Comparison of ENCODE assay signal across 11 cellular contexts in the genomic region with DNA sequence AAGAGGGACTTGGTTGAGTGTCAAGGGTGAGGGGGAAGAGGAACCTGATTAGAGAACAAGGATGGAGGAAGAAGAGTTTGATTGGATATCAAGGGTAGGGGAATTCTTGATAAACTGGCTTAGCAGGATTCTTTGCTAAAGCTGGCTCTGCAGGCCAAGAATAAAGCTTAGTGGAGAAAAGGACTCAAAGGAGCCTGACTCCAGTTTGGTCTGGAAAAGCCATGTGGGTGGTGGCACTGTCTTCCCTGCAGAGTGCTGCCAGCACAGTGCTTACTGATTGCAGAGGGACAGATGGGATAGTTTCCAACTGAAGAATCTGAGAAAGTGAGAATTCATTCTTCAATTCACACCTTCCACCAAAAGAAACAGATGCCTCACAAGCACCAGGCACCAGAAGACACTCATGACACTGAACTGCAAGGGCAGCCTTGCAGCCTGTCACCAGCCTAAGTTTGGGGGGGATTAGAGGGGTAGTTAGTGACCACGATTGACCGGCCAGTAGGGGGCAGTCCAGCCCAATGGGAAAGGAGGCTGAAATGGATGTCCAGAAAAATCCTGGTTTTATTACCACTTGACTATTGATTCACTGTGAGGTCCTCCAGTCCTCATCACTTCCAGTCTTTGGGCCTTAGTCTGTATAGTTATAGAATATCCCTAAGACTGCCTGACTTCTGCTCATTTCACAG.
DNase-seq lines count a peak whose midpoint lies in the region; ATAC-seq, FAIRE-seq and TF ChIP-seq lines count a peak whose summit lies in the region.
"Had no signal": no experiment of that assay in that cellular context is flagged by ENCODE, and none has a peak within 500 bp of the region (broad histone marks: within the 10 kb centered on the region; RNA-seq: fewer than 3 reads in every experiment).

No MANE protein-coding gene starts in this region.

- H3K9me3 ChIP-seq in SK-N-SH (no peaks in the 10 kb centered on the region), mammary epithelial cell (replicated peaks; ENCODE audit: insufficient read depth, low read length) (no peaks in the 10 kb centered on the region), small intestine (ENCODE audit: control insufficient read depth, low read depth) (no peaks in the 10 kb centered on the region), esophagus muscularis mucosa (peaks cover 0 to 14% (median 11%) of the 10 kb centered on the region in 4 donors)
- H3K9me3 ChIP-seq: testis had no signal

- in situ Hi-C loops in mammary epithelial cell (cut with MboI; ENCODE audit: low sequenced_read_pairs in 2 of 2) = no loop called here

- no TSS peak for BruUV-seq in mammary epithelial cell (replicated peaks; lab: Mats Ljungman, UMichigan)

- H3K27ac ChIP-seq in SK-N-SH (ENCODE audit: low read depth in 2 of 2, low read length in 1 of 2) (no peak overlapping the region), mammary epithelial cell (ENCODE audit: insufficient read depth, low read depth, low read length) (no peak overlapping the region), small intestine (ENCODE audit: low read depth in 1 of 2, low read length in 1 of 2) (no peak overlapping the region), esophagus muscularis mucosa (replicated peaks in 1 of 4) (no peak overlapping the region)
- H3K27ac ChIP-seq: testis had no signal

- ATAC-seq in SK-N-SH treated with all-trans-retinoic acid at 6 μM for 48 hours = no peak
- ATAC-seq: activated naive CD4-positive, alpha-beta T cell treated with anti-CD3 and anti-CD28 coated beads, Interleukin-2, amount 50 U/mL, for 72 hours had no signal

- DNase-seq in SK-N-SH (no peak), NB4 (ENCODE audit: low read depth) (peak; percentile 45), mammary epithelial cell (no peak), small intestine (peak; percentile 3), esophagus muscularis mucosa (ENCODE audit: extremely low spot score) (no peak), cerebellum (ENCODE audit: low spot score) (no peak), NCI-H2227 (lab: John Stamatoyannopoulos, UW; ENCODE audit: unreplicated experiment) (no peak)
- DNase-seq: C1 segment of cervical spinal cord, testis had no signal

- intact Hi-C loops in mammary epithelial cell (cut with micrococcal nuclease) (loop anchor here (1.0 to 5.0 kb wide), 2 partner anchors 153 to 379 kb away; no protein-coding TSS in a partner anchor), esophagus muscularis mucosa (cut with DNase I) (no loop called here)

- H3K4me1 ChIP-seq in SK-N-SH (ENCODE audit: control insufficient read depth in 1 of 2, insufficient read depth in 2 of 2, low read depth in 1 of 2, low read length in 1 of 2) = peaks cover 0 to 9% of the 10 kb centered on the region in 2 experiments; a peak in 1 of 4 replicates
- H3K4me1 ChIP-seq in mammary epithelial cell (ENCODE audit: insufficient read depth, low read length) = no peaks in the 10 kb centered on the region
- H3K4me1 ChIP-seq in small intestine (ENCODE audit: control insufficient read depth in 2 of 2, insufficient read depth in 1 of 2, low read depth in 1 of 2, low read length in 1 of 2) = no peaks in the 10 kb centered on the region
- no peaks in the 10 kb centered on the region for H3K4me1 ChIP-seq in esophagus muscularis mucosa
- H3K4me1 ChIP-seq: testis had no signal

- H3F3A ChIP-seq in SK-N-SH (replicated peaks; ENCODE audit: insufficient read depth) = no peaks in the 10 kb centered on the region

- POLR2A ChIA-PET in SK-N-SH (lab: Yijun Ruan, JAX) = no interaction called here

- H2AFZ ChIP-seq in SK-N-SH (ENCODE audit: low read depth) (no peak overlapping the region), mammary epithelial cell (ENCODE audit: low read depth, low read length) (no peak overlapping the region)

- H3K9ac ChIP-seq in SK-N-SH (no peak overlapping the region), mammary epithelial cell (ENCODE audit: insufficient read depth, low read length) (no peak overlapping the region)

- H3K36me3 ChIP-seq in SK-N-SH (replicated peaks in 1 of 2; ENCODE audit: control insufficient read depth in 1 of 2, insufficient read depth in 2 of 2, low read length in 1 of 2) (no peaks in the 10 kb centered on the region), mammary epithelial cell (ENCODE audit: insufficient read depth, low read length) (no peaks in the 10 kb centered on the region), small intestine (ENCODE audit: control insufficient read depth in 2 of 2, insufficient read depth in 2 of 2, low read length in 2 of 2) (no peaks in the 10 kb centered on the region), esophagus muscularis mucosa (no peaks in the 10 kb centered on the region)

- CTCF ChIA-PET in SK-N-SH (lab: Yijun Ruan, JAX) (interaction anchor here (2.6 kb wide), 1 partner anchor 152 kb away, joined by 9 read pairs; no protein-coding TSS in a partner anchor), mammary epithelial cell (lab: Charles Lee; ENCODE audit: low non-redundant PET) (interaction anchor here (0.6 kb wide), 1 partner anchor 380 kb away, joined by 5 read pairs; no protein-coding TSS in a partner anchor)

- H4K20me1 ChIP-seq in SK-N-SH (ENCODE audit: insufficient read depth) = no peaks in the 10 kb centered on the region
- H4K20me1 ChIP-seq in mammary epithelial cell (ENCODE audit: insufficient read depth, low read length) = no peaks in the 10 kb centered on the region

- no peak for FAIRE-seq in small intestine (lab: Jason Lieb, UNC)

- TF ChIP-seq RAD21 in SK-N-SH (IDR thresholded peaks at IDR 0.05; ENCODE audit: low read length) = peak; percentile 35; the same call in 1 of the 2 replicates

- no peaks in the 10 kb centered on the region for H3K79me2 ChIP-seq in SK-N-SH (ENCODE audit: insufficient read depth)
- no peaks in the 10 kb centered on the region for H3K79me2 ChIP-seq in mammary epithelial cell (ENCODE audit: insufficient read depth, low read length)

- 40% methylated on average over 2 of the region's 2 CpGs for WGBS in SK-N-SH (ENCODE audit: low lambda C conversion rate)
- 0% methylated on average over 1 of the region's 2 CpGs for WGBS in mammary epithelial cell (ENCODE audit: low coverage, missing lambda C conversion rate)
- 3 to 8% (median 4%) methylated on average over 2 of the region's 2 CpGs for WGBS in small intestine, 3 donors
- WGBS in esophagus muscularis mucosa = 0% methylated on average over 2 of the region's 2 CpGs

- no peaks in the 10 kb centered on the region for H3K9me2 ChIP-seq in SK-N-SH

- H3K4me3 ChIP-seq in SK-N-SH (ENCODE audit: low read depth in 2 of 2, low read length in 1 of 2) (no peak overlapping the region), NB4 (ENCODE audit: low read depth, low read length) (no peak overlapping the region), mammary epithelial cell (replicated peaks in 1 of 3; ENCODE audit: insufficient read depth in 1 of 3, low read depth in 2 of 3, low read length in 3 of 3) (no peak overlapping the region), small intestine (ENCODE audit: low read depth in 1 of 2, low read length in 2 of 2) (no peak overlapping the region), esophagus muscularis mucosa (no peak overlapping the region)
- H3K4me3 ChIP-seq: testis had no signal

- TF ChIP-seq CTCF in SK-N-SH (IDR thresholded peaks at IDR 0.05) (peak; percentile 32), NB4 (IDR thresholded peaks at IDR 0.05; ENCODE audit: low read depth, low read length) (peak; percentile 59), mammary epithelial cell (conservative IDR thresholded peaks at IDR 0.05 in 1 of 2, IDR thresholded peaks at IDR 0.05 in 1 of 2; ENCODE audit: extremely low read depth in 1 of 2, insufficient read depth in 1 of 2, low read depth in 1 of 2, low read length in 2 of 2) (peak; percentile 36 to 41), esophagus muscularis mucosa (IDR thresholded peaks at IDR 0.05) (no peak)

- TF ChIP-seq EP300 in SK-N-SH (IDR thresholded peaks at IDR 0.05; ENCODE audit: borderline replicate concordance in 1 of 2, low read depth in 1 of 2, low read length in 1 of 2) (no peak), esophagus muscularis mucosa (IDR thresholded peaks at IDR 0.05) (no peak)

- dilution Hi-C loops in mammary epithelial cell (cut with HindIII; ENCODE audit: low sequenced_read_pairs) = loop anchor here (5.0 kb wide), 1 partner anchor 41 kb away; no protein-coding TSS in a partner anchor

- H3K27me3 ChIP-seq in SK-N-SH (ENCODE audit: insufficient read depth) (no peaks in the 10 kb centered on the region), mammary epithelial cell (ENCODE audit: insufficient read depth, low read length) (peaks cover 12% of the 10 kb centered on the region), small intestine (ENCODE audit: control insufficient read depth in 2 of 2, insufficient read depth in 2 of 2, low read length in 2 of 2) (peaks cover 0 to 2% of the 10 kb centered on the region in 2 donors), esophagus muscularis mucosa (peaks cover 0 to 40% (median 0%) of the 10 kb centered on the region in 4 donors)
- H3K27me3 ChIP-seq: testis had no signal

- TF ChIP-seq POLR2A in NB4 (IDR thresholded peaks at IDR 0.05; ENCODE audit: extremely low read depth, insufficient read length) (no peak), esophagus muscularis mucosa (IDR thresholded peaks at IDR 0.05; ENCODE audit: low read depth) (no peak)

- H3K4me2 ChIP-seq in SK-N-SH (no peak overlapping the region), mammary epithelial cell (ENCODE audit: insufficient read depth, low read depth, low read length) (no peak overlapping the region)

TF ChIP-seq in SK-N-SH, 30 proteins besides CTCF, POLR2A, EP300 and RAD21 (continues in another document):
- TF ChIP-seq, protein P1, sequence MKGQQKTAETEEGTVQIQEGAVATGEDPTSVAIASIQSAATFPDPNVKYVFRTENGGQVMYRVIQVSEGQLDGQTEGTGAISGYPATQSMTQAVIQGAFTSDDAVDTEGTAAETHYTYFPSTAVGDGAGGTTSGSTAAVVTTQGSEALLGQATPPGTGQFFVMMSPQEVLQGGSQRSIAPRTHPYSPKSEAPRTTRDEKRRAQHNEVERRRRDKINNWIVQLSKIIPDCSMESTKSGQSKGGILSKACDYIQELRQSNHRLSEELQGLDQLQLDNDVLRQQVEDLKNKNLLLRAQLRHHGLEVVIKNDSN (IDR thresholded peaks at IDR 0.05; ENCODE audit: borderline replicate concordance, low read depth) = no peak
- TF ChIP-seq FOSL2 (IDR thresholded peaks at IDR 0.05; ENCODE audit: borderline replicate concordance, low read depth) = no peak
- no peak for TF ChIP-seq NFIC (IDR thresholded peaks at IDR 0.05; ENCODE audit: borderline replicate concordance)

Comparison
In these comparisons a context has a peak if more than half of its experiments do, and no peak if none do; other contexts are left out.
1. DNase-seq: peak in NB4 (single experiment) and small intestine (single experiment); none in SK-N-SH (single experiment), mammary epithelial cell (single experiment), esophagus muscularis mucosa (single experiment), cerebellum (single experiment) and NCI-H2227 (single experiment).
2. CTCF ChIP-seq: peak in SK-N-SH (single experiment), NB4 (single experiment) and mammary epithelial cell (2 of 2); none in esophagus muscularis mucosa (0 of 3).